Comparison of ENCODE assay signal across 18 cellular contexts in the genomic region with DNA sequence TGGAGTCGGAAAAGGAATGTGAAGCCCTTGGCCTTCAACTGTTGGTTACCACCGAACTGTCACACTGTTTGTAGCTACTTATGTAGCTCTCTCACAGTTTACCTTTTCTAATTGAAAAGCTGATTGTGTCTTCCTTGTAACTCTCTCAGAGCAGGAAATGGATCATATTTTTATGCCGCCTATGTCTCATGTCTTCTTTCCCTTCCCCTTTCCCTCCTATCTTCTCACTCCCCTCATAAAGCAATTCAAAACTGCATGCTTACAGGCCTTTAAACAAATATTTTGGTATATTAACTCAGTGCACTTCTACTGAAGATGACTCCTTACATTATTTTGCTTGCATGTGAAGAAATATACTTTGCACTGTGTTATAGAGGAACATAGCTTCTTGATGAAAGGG. TPM values are rescaled to one million over a fixed set of nuclear protein-coding genes. Genes with fewer than 3 reads are reported as not detected.
A peak's percentile ranks its signal among the peaks of the same experiment; 100 is the strongest.
DNase-seq lines count a peak whose midpoint lies in the region; ATAC-seq and FAIRE-seq lines count a peak whose summit lies in the region.
"Had no signal": no experiment of that assay in that cellular context is flagged by ENCODE, and none has a peak within 500 bp of the region (broad histone marks: within the 10 kb centered on the region; RNA-seq: fewer than 3 reads in every experiment).

No MANE protein-coding gene starts in this region.

- peak overlapping the region; percentile 8 to 87 (median 79) for H3K27ac Mint-ChIP-seq in CD4-positive, alpha-beta memory T cell
- H3K27ac Mint-ChIP-seq in T-cell (peak overlapping the region; percentile 42 to 47), immature natural killer cell (peak overlapping the region; percentile 28 to 88 (median 54))

- H3K27me3 ChIP-seq in CD4-positive, alpha-beta memory T cell (ENCODE audit: insufficient read depth, low read length): no peaks in the 10 kb centered on the region
- H3K27me3 ChIP-seq: esophagus squamous epithelium, ovary, SJCRH30, tibial nerve had no signal

- FAIRE-seq in GM19239 (lab: Jason Lieb, UNC): peak; percentile 21
- FAIRE-seq: keratinocyte had no signal

- H3K27ac ChIP-seq in CD4-positive, alpha-beta memory T cell (ENCODE audit: low read depth, low read length): no peak overlapping the region
- H3K27ac ChIP-seq: esophagus squamous epithelium, ovary, SJCRH30, tibial nerve had no signal

- peaks cover 36 to 74% (median 41%) of the 10 kb centered on the region in 4 donors for H3K4me1 Mint-ChIP-seq in CD4-positive, alpha-beta memory T cell
- H3K4me1 Mint-ChIP-seq in T-cell (peaks cover 65 to 71% (median 65%) of the 10 kb centered on the region in 3 donors), immature natural killer cell (peaks cover 45 to 82% of the 10 kb centered on the region in 2 donors)

- H3K36me3 ChIP-seq in CD4-positive, alpha-beta memory T cell (ENCODE audit: insufficient read depth, low read length): no peaks in the 10 kb centered on the region
- H3K36me3 ChIP-seq: esophagus squamous epithelium, ovary, tibial nerve had no signal

- H3K9me3 ChIP-seq in CD4-positive, alpha-beta memory T cell (ENCODE audit: control insufficient read depth in 1 of 2, low read length in 2 of 2): no peaks in the 10 kb centered on the region
- H3K9me3 ChIP-seq: esophagus squamous epithelium, ovary, SJCRH30, tibial nerve had no signal

- CTCF ChIA-PET in CD4-positive, alpha-beta memory T cell (lab: Charles Lee; ENCODE audit: partially characterized antibody): interaction anchor here (0.6 to 5.5 kb wide), 7 partner anchors 85 to 344 kb away, joined by 3 to 34 read pairs (median 3); no protein-coding TSS in a partner anchor
- CTCF ChIA-PET in T-cell (lab: Charles Lee): interaction anchor here (0.6 to 1.5 kb wide), 11 partner anchors 19 to 383 kb away, joined by 3 to 7 read pairs (median 4); no protein-coding TSS in a partner anchor

- H3K4me3 ChIP-seq in CD4-positive, alpha-beta memory T cell (ENCODE audit: low read length in 2 of 2): no peak overlapping the region
- H3K4me3 ChIP-seq: esophagus squamous epithelium, ovary, SJCRH30, tibial nerve had no signal

- H3K4me3 Mint-ChIP-seq in CD4-positive, alpha-beta memory T cell: peak overlapping the region in 5 of 8 donors; percentile 1 to 48 (median 13)
- peak overlapping the region in 1 of 3 donors; percentile 11 for H3K4me3 Mint-ChIP-seq in T-cell
- H3K4me3 Mint-ChIP-seq in immature natural killer cell: no peak overlapping the region

- peaks cover 72% of the 10 kb centered on the region for H3K4me1 ChIP-seq in CD4-positive, alpha-beta memory T cell (ENCODE audit: insufficient read depth, low read length)

- no peak for ATAC-seq in T-cell (replicated peaks in 1 of 4)
- no peak for ATAC-seq in GM18909 (IDR thresholded peaks at IDR 0.05; ENCODE audit: poor library complexity, unreplicated experiment)

- H3K27me3 Mint-ChIP-seq in CD4-positive, alpha-beta memory T cell: no peaks in the 10 kb centered on the region
- no peaks in the 10 kb centered on the region for H3K27me3 Mint-ChIP-seq in T-cell
- H3K27me3 Mint-ChIP-seq in immature natural killer cell (ENCODE audit: low read depth in 3 of 3): peaks cover 2 to 11% (median 4%) of the 10 kb centered on the region in 3 donors

- no peak for DNase-seq in CD4-positive, alpha-beta memory T cell
- no peak for DNase-seq in GM19239 (ENCODE audit: insufficient read length, low spot score)
- no peak for DNase-seq in T-cell
- no peak for DNase-seq in immature natural killer cell
- no peak for DNase-seq in NCI-H82 treated with DMSO at 0.1 percent for 48 hours (lab: John Stamatoyannopoulos, UW; ENCODE audit: unreplicated experiment)
- DNase-seq in NCI-H1092 (lab: John Stamatoyannopoulos, UW): no peak
- DNase-seq: activated gamma-delta T cell treated with Interleukin-2 at 50 U/mL for 16 hours; esophagus squamous epithelium; H7; NCI-H1092 treated with DMSO at 0.1 percent for 48 hours; NCI-H2227 treated with DMSO at 0.1 percent for 48 hours; ovary; SJCRH30; stimulated activated CD4-positive, alpha-beta T cell treated with anti-CD3 and anti-CD28 coated beads, Interleukin-2, amount 100 ng/mL, for 48 hours; stimulated activated CD8-positive, alpha-beta memory T cell treated with anti-CD3 and anti-CD28 coated beads, Interleukin-4, amount 100 ng/mL, for 48 hours had no signal

- POLR2A ChIA-PET in CD4-positive, alpha-beta memory T cell (lab: Charles Lee; ENCODE audit: partially characterized antibody): interaction anchor here (0.8 to 1.9 kb wide), 9 partner anchors 10 to 171 kb away, joined by 3 to 5 read pairs (median 3); no protein-coding TSS in a partner anchor
- POLR2A ChIA-PET in T-cell (lab: Charles Lee): interaction anchor here in 1 of 2 donors (0.6 kb wide), 1 partner anchor 554 kb away, joined by 3 read pairs; no protein-coding TSS in a partner anchor

- H3K36me3 Mint-ChIP-seq in CD4-positive, alpha-beta memory T cell: peaks cover 11 to 15% of the 10 kb centered on the region in 2 donors
- H3K36me3 Mint-ChIP-seq in T-cell (peaks cover 15% of the 10 kb centered on the region), immature natural killer cell (peaks cover 0 to 3% (median 0%) of the 10 kb centered on the region in 3 donors)

- H3K9me3 Mint-ChIP-seq in CD4-positive, alpha-beta memory T cell: peaks cover 0 to 2% (median 0%) of the 10 kb centered on the region in 8 donors
- H3K9me3 Mint-ChIP-seq in T-cell (no peaks in the 10 kb centered on the region), immature natural killer cell (no peaks in the 10 kb centered on the region)

- intact Hi-C loops in CD4-positive, alpha-beta memory T cell (cut with micrococcal nuclease): loop anchor here (5.0 kb wide), 1 partner anchor 274 kb away; no protein-coding TSS in a partner anchor

RNA-seq across cellular contexts. Expression of gene SLC39A10, which starts 6.0 kb away (rescaled TPM):
- 100 to 1,000 TPM; 101 to 102 TPM for total RNA-seq in CD4-positive, alpha-beta memory T cell
- polyA plus RNA-seq in CD4-positive, alpha-beta memory T cell: 1 to 10 TPM; 5.9 to 8.1 TPM
- 10 to 100 TPM; 49.8 to 81.7 (median 79.5) TPM for total RNA-seq in T-cell
- 10 to 100 TPM; 10.2 to 18.9 (median 17.5) TPM for polyA plus RNA-seq in immature natural killer cell

Comparison
In these comparisons a context has a peak if more than half of its experiments do, and no peak if none do; other contexts are left out.
1. H3K4me3 Mint-ChIP-seq: peak in CD4-positive, alpha-beta memory T cell (5 of 8); none in immature natural killer cell (0 of 5).
2. Peak in every context shown above with its lines, with median percentiles within 50 percentile points of each other: H3K27ac Mint-ChIP-seq.